Comparison of ENCODE assay signal across 9 cellular contexts in the genomic region with DNA sequence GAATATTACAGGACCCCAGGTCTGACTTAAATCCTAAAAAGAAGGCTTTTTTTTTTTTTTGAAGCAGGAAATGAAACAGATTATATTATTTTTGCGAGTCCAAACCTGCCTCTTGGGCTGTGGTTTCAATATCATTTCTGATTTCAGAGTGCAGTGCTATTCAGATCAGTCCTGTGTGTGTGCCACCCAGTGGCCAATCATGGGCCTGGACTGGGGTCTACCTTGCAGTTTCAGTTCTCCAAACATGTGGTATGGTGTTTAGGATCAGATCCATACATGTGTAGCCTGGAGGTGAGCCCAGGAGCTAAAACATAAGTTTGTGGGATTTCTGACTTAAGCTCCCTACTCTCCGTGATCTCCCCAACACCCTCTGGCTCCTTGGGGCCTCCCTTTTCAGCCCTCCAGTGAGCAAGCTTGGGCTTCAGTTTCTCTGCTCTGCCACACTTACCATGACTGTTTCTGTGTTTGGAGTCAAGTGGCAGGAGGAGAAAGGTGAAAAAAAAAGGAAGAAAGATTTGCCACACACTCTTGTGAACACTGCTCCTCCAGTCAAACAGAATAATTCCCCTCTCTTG. TPM values are rescaled to one million over a fixed set of nuclear protein-coding genes. Genes with fewer than 3 reads are reported as not detected.
DNase-seq lines count a peak whose midpoint lies in the region; ATAC-seq and TF ChIP-seq lines count a peak whose summit lies in the region.
"Had no signal": no experiment of that assay in that cellular context is flagged by ENCODE, and none has a peak within 500 bp of the region (broad histone marks: within the 10 kb centered on the region; RNA-seq: fewer than 3 reads in every experiment).

No MANE protein-coding gene starts in this region.

- H3K36me3 ChIP-seq in mesenchymal stem cell (ENCODE audit: control insufficient read depth in 1 of 2, insufficient read depth in 2 of 2, low read depth in 1 of 2, low read length in 2 of 2) (no peaks in the 10 kb centered on the region), prostate gland (no peaks in the 10 kb centered on the region)

- H3K14ac ChIP-seq in mesenchymal stem cell (ENCODE audit: low read length in 2 of 2), result no peak overlapping the region

- no peak overlapping the region for H3K9ac ChIP-seq in mesenchymal stem cell (ENCODE audit: low read length)

- no peak overlapping the region for H3K27ac ChIP-seq in mesenchymal stem cell (ENCODE audit: low read length, poor library complexity, severe bottlenecking)
- H3K27ac ChIP-seq in prostate gland, result no peak overlapping the region

- no peaks in the 10 kb centered on the region for H3K9me3 ChIP-seq in mesenchymal stem cell (ENCODE audit: control insufficient read depth, low read length)
- H3K9me3 ChIP-seq in prostate gland, result no peaks in the 10 kb centered on the region

- no peak overlapping the region for H2AK5ac ChIP-seq in mesenchymal stem cell (ENCODE audit: low read length, severe bottlenecking)

- no peaks in the 10 kb centered on the region for H3K79me1 ChIP-seq in mesenchymal stem cell (replicated peaks; ENCODE audit: low read length, poor library complexity, severe bottlenecking)

- no peak overlapping the region for H3K4me2 ChIP-seq in mesenchymal stem cell (ENCODE audit: low read length, poor library complexity, severe bottlenecking)

- no peak overlapping the region for H3K18ac ChIP-seq in mesenchymal stem cell (ENCODE audit: low read depth in 1 of 2, low read length in 2 of 2)

- H3K23ac ChIP-seq in mesenchymal stem cell (ENCODE audit: low read length in 2 of 2), result no peak overlapping the region

- no peak overlapping the region for H4K8ac ChIP-seq in mesenchymal stem cell (ENCODE audit: low read length)

- H2BK5ac ChIP-seq in mesenchymal stem cell (ENCODE audit: low read depth, low read length, poor library complexity, severe bottlenecking), result no peak overlapping the region

- WGBS in mesenchymal stem cell, result 86% methylated on average over 2 of the region's 2 CpGs
- WGBS in prostate gland, result 74% methylated on average over 2 of the region's 2 CpGs

- no peak overlapping the region for H3K4me3 ChIP-seq in mesenchymal stem cell (ENCODE audit: insufficient read depth in 1 of 2, low read depth in 1 of 2, low read length in 2 of 2)
- no peak overlapping the region for H3K4me3 ChIP-seq in prostate gland

- DNase-seq in NCI-H1436 (lab: John Stamatoyannopoulos, UW), result peak; percentile 9
- DNase-seq in NCI-H1436 treated with DMSO at 0.1 percent for 48 hours (lab: John Stamatoyannopoulos, UW), result no peak
- peak; percentile 58 for DNase-seq in astrocyte of the hippocampus (ENCODE audit: low read depth, low spot score)
- peak; percentile 39 for DNase-seq in mesenchymal stem cell
- DNase-seq in erythroblast (lab: John Stamatoyannopoulos, UW), result no peak
- DNase-seq in prostate gland (ENCODE audit: low spot score), result no peak
- DNase-seq in stimulated activated CD4-positive, alpha-beta T cell treated with anti-CD3 and anti-CD28 coated beads, Interleukin-15, amount 100 ng/mL, for 24 hours, result no peak
- DNase-seq: CD4-positive, CD25-positive, alpha-beta regulatory T cell had no signal

- ATAC-seq in HG03469 (IDR thresholded peaks at IDR 0.05; ENCODE audit: unreplicated experiment), result peak; percentile 62

- no peak overlapping the region for H3K4ac ChIP-seq in mesenchymal stem cell (ENCODE audit: low read depth in 1 of 2, low read length in 2 of 2)

- H3K27me3 ChIP-seq in mesenchymal stem cell (ENCODE audit: control insufficient read depth in 1 of 2, insufficient read depth in 1 of 2, low read length in 2 of 2) (no peaks in the 10 kb centered on the region), prostate gland (replicated peaks; ENCODE audit: insufficient read depth) (no peaks in the 10 kb centered on the region)

- no peak overlapping the region for H2BK120ac ChIP-seq in mesenchymal stem cell (ENCODE audit: low read depth, low read length)

- H4K91ac ChIP-seq in mesenchymal stem cell (ENCODE audit: low read length), result no peak overlapping the region

- no peak overlapping the region for H2AFZ ChIP-seq in mesenchymal stem cell (ENCODE audit: low read depth, low read length)

- H2BK12ac ChIP-seq in mesenchymal stem cell (ENCODE audit: low read length in 2 of 2), result no peak overlapping the region

- TF ChIP-seq POLR2A in erythroblast (IDR thresholded peaks at IDR 0.05; ENCODE audit: low read length) (no peak), prostate gland (IDR thresholded peaks at IDR 0.05) (no peak)

- H2BK15ac ChIP-seq in mesenchymal stem cell (ENCODE audit: low read depth, poor library complexity, severe bottlenecking), result no peak overlapping the region

- no peaks in the 10 kb centered on the region for H3K4me1 ChIP-seq in mesenchymal stem cell (ENCODE audit: control insufficient read depth, insufficient read depth, low read depth, low read length)
- peaks cover 5% of the 10 kb centered on the region for H3K4me1 ChIP-seq in prostate gland (replicated peaks)

- peak in 2 of 4 experiments; percentile 37 to 48 for TF ChIP-seq CTCF in prostate gland (IDR thresholded peaks at IDR 0.05)

- intact Hi-C loops in prostate gland (cut with DNase I), result no loop called here

RNA-seq across cellular contexts. Expression of a gene that starts 12.1 kb away (rescaled TPM):
- polyA plus RNA-seq in mesenchymal stem cell (2013, experiment 1 of 2), result 5.7 TPM
- polyA plus RNA-seq in mesenchymal stem cell (2013, experiment 2 of 2), result 5.6 TPM
- total RNA-seq in prostate gland, result 100 to 1,000 TPM in 1 of 2 donors, 10 to 100 TPM in 1; 84.1 to 223 TPM
- total RNA-seq: CD4-positive, CD25-positive, alpha-beta regulatory T cell had no signal
- polyA plus RNA-seq: CD4-positive, CD25-positive, alpha-beta regulatory T cell had no signal

Comparison
In these comparisons a context has a peak if more than half of its experiments do, and no peak if none do; other contexts are left out.
1. DNase-seq: peak in NCI-H1436 (single experiment), astrocyte of the hippocampus (single experiment) and mesenchymal stem cell (single experiment); none in NCI-H1436 treated with DMSO at 0.1 percent for 48 hours (single experiment), erythroblast (0 of 2), prostate gland (single experiment) and stimulated activated CD4-positive, alpha-beta T cell treated with anti-CD3 and anti-CD28 coated beads, Interleukin-15, amount 100 ng/mL, for 24 hours (single experiment).